Comparison of ENCODE assay signal across 8 cellular contexts in genomic region chr7:157136372-157136771, GRCh38. TPM values are rescaled to one million over a fixed set of nuclear protein-coding genes. Genes with fewer than 3 reads are reported as not detected.
DNase-seq lines count a peak whose midpoint lies in the region; ATAC-seq and TF ChIP-seq lines count a peak whose summit lies in the region.

No MANE protein-coding gene starts in this region.

- peak overlapping the region in 4 of 7 donors; percentile 4 to 64 (median 45) for H3K4me3 Mint-ChIP-seq in CD8-positive, alpha-beta memory T cell
- peak overlapping the region; percentile 21 for H3K4me3 Mint-ChIP-seq in activated B cell treated with CpG ODN at 0.5 μM for 24 hours

- 0 out of 2 replicates have a peak overlapping the region, but pooled peaks have one; percentile 8 for H2AFZ ChIP-seq in Karpas-422 (ENCODE audit: low read length)

- no peak for ATAC-seq in activated B cell treated with CpG ODN at 0.5 μM for 24 hours (ENCODE audit: low read depth)
- ATAC-seq in HG02884 (IDR thresholded peaks at IDR 0.05; ENCODE audit: unreplicated experiment), result no peak

- peaks cover 23% of the 10 kb centered on the region for H3K79me2 ChIP-seq in Karpas-422 (ENCODE audit: low read length)

- peaks cover 0 to 6% of the 10 kb centered on the region in 2 donors for H3K27me3 Mint-ChIP-seq in CD8-positive, alpha-beta memory T cell
- peaks cover 5% of the 10 kb centered on the region for H3K27me3 Mint-ChIP-seq in activated B cell treated with CpG ODN at 0.5 μM for 24 hours

- POLR2A ChIA-PET in CD8-positive, alpha-beta memory T cell (lab: Charles Lee), result no interaction called here
- POLR2A ChIA-PET in activated B cell treated with CpG ODN at 0.5 μM for 24 hours (lab: Charles Lee), result no interaction called here

- peaks cover 19% of the 10 kb centered on the region for H3K4me1 ChIP-seq in CD8-positive, alpha-beta memory T cell (ENCODE audit: insufficient read depth, low read length)
- H3K4me1 ChIP-seq in Karpas-422 (ENCODE audit: low read length), result peaks cover 25% of the 10 kb centered on the region

- peaks cover 22% of the 10 kb centered on the region for H4K20me1 ChIP-seq in Karpas-422 (ENCODE audit: insufficient read depth, low read depth, low read length)

- CTCF ChIA-PET in CD8-positive, alpha-beta memory T cell (lab: Charles Lee), result no interaction called here
- CTCF ChIA-PET in activated B cell treated with CpG ODN at 0.5 μM for 24 hours (lab: Charles Lee), result no interaction called here

- H3K27ac Mint-ChIP-seq in CD8-positive, alpha-beta memory T cell, result peak overlapping the region in 7 of 8 donors; percentile 44 to 90 (median 77)
- H3K27ac Mint-ChIP-seq in activated B cell treated with CpG ODN at 0.5 μM for 24 hours, result no peak overlapping the region

- H3K9me3 ChIP-seq in CD8-positive, alpha-beta memory T cell (ENCODE audit: low read length), result no peaks in the 10 kb centered on the region
- no peaks in the 10 kb centered on the region for H3K9me3 ChIP-seq in Karpas-422 (ENCODE audit: low read length)

- no peaks in the 10 kb centered on the region for H3K27me3 ChIP-seq in CD8-positive, alpha-beta memory T cell (ENCODE audit: insufficient read depth, low read length, poor library complexity, severe bottlenecking)
- H3K27me3 ChIP-seq in Karpas-422 (ENCODE audit: low read length), result no peaks in the 10 kb centered on the region

- H3K4me1 Mint-ChIP-seq in CD8-positive, alpha-beta memory T cell, result peaks cover 18 to 28% (median 23%) of the 10 kb centered on the region in 3 donors
- peaks cover 21% of the 10 kb centered on the region for H3K4me1 Mint-ChIP-seq in activated B cell treated with CpG ODN at 0.5 μM for 24 hours

- no peak for DNase-seq in CD8-positive, alpha-beta memory T cell
- DNase-seq in Karpas-422 (peak; percentile 61), activated B cell treated with CpG ODN at 0.5 μM for 24 hours (no peak), kidney glomerular epithelial cell (lab: John Stamatoyannopoulos, UW) (peak; percentile 57), SK-N-DZ (ENCODE audit: low spot score) (no peak), SHP77 treated with DMSO at 0.1 percent for 48 hours (lab: John Stamatoyannopoulos, UW) (no peak)
- DNase-seq in stimulated activated CD4-positive, alpha-beta T cell treated with anti-CD3 and anti-CD28 coated beads, Interleukin-2, amount 100 ng/mL, for 24 hours, result no peak

- H3K27ac ChIP-seq in CD8-positive, alpha-beta memory T cell (ENCODE audit: low read depth, low read length), result no peak overlapping the region
- H3K27ac ChIP-seq in Karpas-422 (ENCODE audit: low read length), result no peak overlapping the region

- peaks cover 0 to 12% (median 0%) of the 10 kb centered on the region in 3 donors for H3K36me3 Mint-ChIP-seq in CD8-positive, alpha-beta memory T cell
- peaks cover 14% of the 10 kb centered on the region for H3K36me3 Mint-ChIP-seq in activated B cell treated with CpG ODN at 0.5 μM for 24 hours (ENCODE audit: low read depth)

- no peaks in the 10 kb centered on the region for H3K9me2 ChIP-seq in Karpas-422 (replicated peaks; ENCODE audit: insufficient read depth, low read length)

- peaks cover 9% of the 10 kb centered on the region for H3K36me3 ChIP-seq in CD8-positive, alpha-beta memory T cell (ENCODE audit: insufficient read depth, low read length)
- peaks cover 10% of the 10 kb centered on the region; the same call in 1 of the 2 replicates for H3K36me3 ChIP-seq in Karpas-422 (ENCODE audit: insufficient read depth, low read length)

- H3K9me3 Mint-ChIP-seq in CD8-positive, alpha-beta memory T cell, result no peaks in the 10 kb centered on the region
- H3K9me3 Mint-ChIP-seq in activated B cell treated with CpG ODN at 0.5 μM for 24 hours, result no peaks in the 10 kb centered on the region

- H3K4me2 ChIP-seq in Karpas-422 (ENCODE audit: low read depth, low read length, poor library complexity, severe bottlenecking), result peak overlapping the region; percentile 24

- intact Hi-C loops in activated B cell treated with CpG ODN at 0.5 μM for 24 hours (cut with micrococcal nuclease), result loop anchor here (5.0 kb wide), 2 partner anchors 166 to 1929 kb away; no protein-coding TSS in a partner anchor

- no peak for TF ChIP-seq CTCF in activated B cell treated with CpG ODN at 0.5 μM for 24 hours (IDR thresholded peaks at IDR 0.05)

- H3K4me3 ChIP-seq in CD8-positive, alpha-beta memory T cell (ENCODE audit: low read length), result no peak overlapping the region
- no peak overlapping the region for H3K4me3 ChIP-seq in Karpas-422 (ENCODE audit: low read length)

- H3K9ac ChIP-seq in Karpas-422 (ENCODE audit: low read length), result peak overlapping the region; percentile 7; the same call in 1 of the 2 replicates

RNA-seq across cellular contexts. Expression of gene UBE3C, which starts 2.4 kb away (rescaled TPM):
- total RNA-seq in CD8-positive, alpha-beta memory T cell, result 10 to 100 TPM; 81.1 to 82.7 TPM
- 30.7 TPM for polyA plus RNA-seq in CD8-positive, alpha-beta memory T cell
- 55.2 and 84.8 TPM in 2 replicates for total RNA-seq in Karpas-422 (2014; rRNA removed; shearing (Covaris generic); ENCODE audit: low replicate concordance)
- total RNA-seq in activated B cell treated with CpG ODN at 0.5 μM for 24 hours, result 52.8 and 65.3 TPM in 2 replicates
- polyA plus RNA-seq in SK-N-DZ (2014; cell fraction: cytosol; rRNA removed), result 32.6 and 52.4 TPM in 2 replicates
- polyA plus RNA-seq in SK-N-DZ (2014; cell fraction: nucleus; rRNA removed), result 33.2 and 50.0 TPM in 2 replicates

Comparison
In these comparisons a context has a peak if more than half of its experiments do, and no peak if none do; other contexts are left out.
1. DNase-seq: peak in Karpas-422 (single experiment) and kidney glomerular epithelial cell (single experiment); none in CD8-positive, alpha-beta memory T cell (0 of 5), activated B cell treated with CpG ODN at 0.5 μM for 24 hours (single experiment), SK-N-DZ (single experiment), stimulated activated CD4-positive, alpha-beta T cell treated with anti-CD3 and anti-CD28 coated beads, Interleukin-2, amount 100 ng/mL, for 24 hours (0 of 2) and SHP77 treated with DMSO at 0.1 percent for 48 hours (single experiment).